Comparison of ENCODE assay signal across 22 cellular contexts in genomic region chr4:70980196-70980595, GRCh38.
"Had no signal": no experiment of that assay in that cellular context is flagged by ENCODE, and none has a peak within 500 bp of the region (broad histone marks: within the 10 kb centered on the region; RNA-seq: fewer than 3 reads in every experiment).

No MANE protein-coding gene starts in this region.

- H2AFZ ChIP-seq: hepatocyte had no signal

- H3K36me3 ChIP-seq: uterus had no signal

- H3K27ac Mint-ChIP-seq: activated CD4-positive, alpha-beta memory T cell treated with anti-CD3 and anti-CD28 coated beads for 36 hours; activated naive CD8-positive, alpha-beta T cell treated with anti-CD3 and anti-CD28 coated beads, Interleukin-2, amount 10 ng/mL, durations not matched to agents 7 days and 5 days; brain; immature natural killer cell; natural killer cell had no signal

- H3K9me3 ChIP-seq: lower lobe of right lung, sigmoid colon, transverse colon, uterus had no signal

- H3K79me2 ChIP-seq: hepatocyte had no signal

- H3K4me1 Mint-ChIP-seq: brain, immature natural killer cell, natural killer cell had no signal

- H3K27me3 Mint-ChIP-seq: activated CD4-positive, alpha-beta memory T cell treated with anti-CD3 and anti-CD28 coated beads for 36 hours; activated naive CD8-positive, alpha-beta T cell treated with anti-CD3 and anti-CD28 coated beads, Interleukin-2, amount 10 ng/mL, durations not matched to agents 7 days and 5 days; brain; stimulated activated naive B cell treated with anti-CD40 and anti-IgM and Interleukin-4, amounts not matched to agents 10 μg/mL and 1 μg/mL and 100 μg/mL, for 72 hours had no signal

- H3K9me3 Mint-ChIP-seq: activated CD4-positive, alpha-beta memory T cell treated with anti-CD3 and anti-CD28 coated beads for 36 hours; activated naive CD8-positive, alpha-beta T cell treated with anti-CD3 and anti-CD28 coated beads, Interleukin-2, amount 10 ng/mL, durations not matched to agents 7 days and 5 days; brain; immature natural killer cell; natural killer cell; stimulated activated naive B cell treated with anti-CD40 and anti-IgM and Interleukin-4, amounts not matched to agents 10 μg/mL and 1 μg/mL and 100 μg/mL, for 72 hours had no signal

- H3K27me3 ChIP-seq: hepatocyte, sigmoid colon, transverse colon, uterus had no signal

- H3K27ac ChIP-seq: hepatocyte, lower lobe of right lung, sigmoid colon, transverse colon, uterus had no signal

- ATAC-seq: esophagus mucosa, left lobe of liver, lower lobe of right lung, natural killer cell had no signal

- H3K36me3 Mint-ChIP-seq: activated CD4-positive, alpha-beta memory T cell treated with anti-CD3 and anti-CD28 coated beads for 36 hours had no signal

- DNase-seq: activated CD4-positive, alpha-beta memory T cell treated with anti-CD3 and anti-CD28 coated beads for 36 hours; activated CD4-positive, alpha-beta T cell treated with anti-CD3 and anti-CD28 coated beads for 48 hours; activated naive CD4-positive, alpha-beta T cell treated with Interleukin-2 at 50 U/mL for 16 hours; activated naive CD8-positive, alpha-beta T cell treated with anti-CD3 and anti-CD28 coated beads, Interleukin-2, amount 10 ng/mL, durations not matched to agents 7 days and 5 days; activated T-cell treated with anti-CD3 and anti-CD28 coated beads, Interleukin-2, amount 50 U/mL, for 48 hours; anterior cingulate cortex; caudate nucleus; effector CD8-positive, alpha-beta T cell; foreskin melanocyte; immature natural killer cell; lower lobe of right lung; natural killer cell; sigmoid colon; stimulated activated CD4-positive, alpha-beta T cell treated with anti-CD3 and anti-CD28 coated beads, Interleukin-15, amount 100 ng/mL, for 24 hours; stimulated activated naive B cell treated with anti-CD40 and anti-IgM and Interleukin-4, amounts not matched to agents 10 μg/mL and 1 μg/mL and 100 μg/mL, for 72 hours; transverse colon; uterus had no signal

- H3K4me3 Mint-ChIP-seq: activated CD4-positive, alpha-beta memory T cell treated with anti-CD3 and anti-CD28 coated beads for 36 hours; activated naive CD8-positive, alpha-beta T cell treated with anti-CD3 and anti-CD28 coated beads, Interleukin-2, amount 10 ng/mL, durations not matched to agents 7 days and 5 days; brain; immature natural killer cell; natural killer cell; stimulated activated naive B cell treated with anti-CD40 and anti-IgM and Interleukin-4, amounts not matched to agents 10 μg/mL and 1 μg/mL and 100 μg/mL, for 72 hours had no signal

- H3K4me2 ChIP-seq: hepatocyte, smooth muscle cell had no signal

- H3K4me3 ChIP-seq: hepatocyte, lower lobe of right lung, sigmoid colon, smooth muscle cell, transverse colon, uterus had no signal

- H3K4me1 ChIP-seq: lower lobe of right lung, sigmoid colon, transverse colon, uterus had no signal
